In the genomic region with DNA sequence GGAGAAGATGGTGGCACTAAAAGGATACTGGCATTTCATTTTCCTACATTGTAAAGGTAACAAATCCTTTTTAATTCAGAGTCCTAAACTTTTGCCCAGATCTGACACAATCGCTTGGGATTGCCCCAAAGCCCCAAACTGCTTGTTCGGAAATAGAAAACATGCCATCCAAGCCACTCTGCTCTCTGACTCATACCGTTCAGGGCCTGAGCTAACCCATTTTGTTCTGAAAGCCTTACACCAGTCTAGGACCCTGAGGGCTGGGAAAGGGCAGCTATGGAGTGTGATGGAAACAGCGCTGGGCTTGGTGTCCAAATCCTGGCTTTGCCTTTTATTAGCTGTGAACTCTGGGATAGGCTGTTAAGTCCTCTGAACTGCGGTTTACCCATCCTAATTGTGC, we compare ENCODE assay signal across 17 cellular contexts.
DNase-seq lines count a peak whose midpoint lies in the region; ATAC-seq and TF ChIP-seq lines count a peak whose summit lies in the region.
"Had no signal": no experiment of that assay in that cellular context is flagged by ENCODE, and none has a peak within 500 bp of the region (broad histone marks: within the 10 kb centered on the region; RNA-seq: fewer than 3 reads in every experiment).

No MANE protein-coding gene starts in this region.

- H3K4me3 ChIP-seq in right cardiac atrium (ENCODE audit: low read length) (no peak overlapping the region), astrocyte of the spinal cord (ENCODE audit: low read depth, low read length) (no peak overlapping the region), mesenchymal stem cell (ENCODE audit: insufficient read depth in 1 of 2, low read depth in 1 of 2, low read length in 2 of 2) (no peak overlapping the region), aorta (ENCODE audit: low read length in 2 of 2) (no peak overlapping the region), SJCRH30 (no peak overlapping the region), upper lobe of left lung (no peak overlapping the region)
- H3K4me3 ChIP-seq: heart right ventricle, spleen had no signal

- no peak overlapping the region for H3K4me2 ChIP-seq in mesenchymal stem cell (ENCODE audit: low read length, poor library complexity, severe bottlenecking)
- H3K4me2 ChIP-seq: KMS-11 had no signal

- no peak overlapping the region for H4K91ac ChIP-seq in mesenchymal stem cell (ENCODE audit: low read length)

- H2BK12ac ChIP-seq in mesenchymal stem cell (ENCODE audit: low read length in 2 of 2): peak overlapping the region in 1 of 2 experiments; percentile 71

- H3K36me3 ChIP-seq in mesenchymal stem cell (ENCODE audit: control insufficient read depth in 1 of 2, insufficient read depth in 2 of 2, low read depth in 1 of 2, low read length in 2 of 2): no peaks in the 10 kb centered on the region
- H3K36me3 ChIP-seq in aorta (ENCODE audit: control insufficient read depth in 1 of 2, insufficient read depth in 2 of 2, low read length in 1 of 2): no peaks in the 10 kb centered on the region
- H3K36me3 ChIP-seq in SJCRH30: no peaks in the 10 kb centered on the region
- H3K36me3 ChIP-seq in upper lobe of left lung: no peaks in the 10 kb centered on the region
- H3K36me3 ChIP-seq: heart right ventricle, spleen had no signal

- intact Hi-C loops in right cardiac atrium (cut with DNase I): no loop called here
- intact Hi-C loops in Right ventricle myocardium superior (cut with DNase I): no loop called here
- intact Hi-C loops in aorta (cut with DNase I): loop anchor here (5.0 kb wide), 5 partner anchors 48 to 347 kb away; no protein-coding TSS in a partner anchor

- no peak overlapping the region for H3K23ac ChIP-seq in mesenchymal stem cell (ENCODE audit: low read length in 2 of 2)

- no peak overlapping the region for H3K14ac ChIP-seq in mesenchymal stem cell (ENCODE audit: low read length in 2 of 2)

- in situ Hi-C loops in astrocyte of the spinal cord (cut with HindIII; ENCODE audit: low sequenced_read_pairs): no loop called here

- DNase-seq in right cardiac atrium: no peak
- DNase-seq in Right ventricle myocardium superior: no peak
- peak; percentile 90 for DNase-seq in astrocyte of the spinal cord (ENCODE audit: low read depth, low spot score)
- DNase-seq in mesenchymal stem cell: no peak
- DNase-seq in aorta: peak in 1 of 2 donors; percentile 46
- DNase-seq in SJCRH30: no peak
- no peak for DNase-seq in upper lobe of left lung
- DNase-seq in pons (ENCODE audit: low spot score): no peak
- DNase-seq: activated CD4-positive, alpha-beta memory T cell treated with anti-CD3 and anti-CD28 coated beads for 36 hours; effector memory CD4-positive, alpha-beta T cell; heart right ventricle; NCI-H1694; NCI-H524; SHP77; spleen had no signal

- peak overlapping the region; percentile 74 for H3K9ac ChIP-seq in mesenchymal stem cell (ENCODE audit: low read length)
- H3K9ac ChIP-seq: KMS-11 had no signal

- no peak overlapping the region for H3K4ac ChIP-seq in mesenchymal stem cell (ENCODE audit: low read depth in 1 of 2, low read length in 2 of 2)

- H2BK15ac ChIP-seq in mesenchymal stem cell (ENCODE audit: low read depth, poor library complexity, severe bottlenecking): no peak overlapping the region

- no peak overlapping the region for H4K8ac ChIP-seq in mesenchymal stem cell (ENCODE audit: low read length)

- H2AFZ ChIP-seq in mesenchymal stem cell (ENCODE audit: low read depth, low read length): no peak overlapping the region

- peak overlapping the region; percentile 34 for H3K27ac ChIP-seq in right cardiac atrium (ENCODE audit: low read length)
- H3K27ac ChIP-seq in mesenchymal stem cell (ENCODE audit: low read length, poor library complexity, severe bottlenecking): peak overlapping the region; percentile 37
- peak overlapping the region; percentile 90 to 95 for H3K27ac ChIP-seq in aorta (ENCODE audit: low read depth in 1 of 2, low read length in 2 of 2)
- no peak overlapping the region for H3K27ac ChIP-seq in SJCRH30
- H3K27ac ChIP-seq in upper lobe of left lung: no peak overlapping the region
- H3K27ac ChIP-seq: KMS-11 had no signal

- H3K4me1 ChIP-seq in right cardiac atrium (ENCODE audit: control insufficient read depth, insufficient read depth, low read length) (peaks cover 9% of the 10 kb centered on the region), mesenchymal stem cell (ENCODE audit: control insufficient read depth, insufficient read depth, low read depth, low read length) (peaks cover 7% of the 10 kb centered on the region), aorta (ENCODE audit: control insufficient read depth in 1 of 2, insufficient read depth in 2 of 2, low read length in 2 of 2) (peaks cover 13 to 23% of the 10 kb centered on the region in 2 donors), SJCRH30 (peaks cover 20% of the 10 kb centered on the region), upper lobe of left lung (peaks cover 0 to 19% (median 10%) of the 10 kb centered on the region in 4 donors)

- no peaks in the 10 kb centered on the region for H3K9me3 ChIP-seq in right cardiac atrium (ENCODE audit: control insufficient read depth, low read length)
- H3K9me3 ChIP-seq in mesenchymal stem cell (ENCODE audit: control insufficient read depth, low read length): no peaks in the 10 kb centered on the region
- no peaks in the 10 kb centered on the region for H3K9me3 ChIP-seq in aorta (ENCODE audit: control insufficient read depth, low read length)
- H3K9me3 ChIP-seq in SJCRH30 (replicated peaks): no peaks in the 10 kb centered on the region
- no peaks in the 10 kb centered on the region for H3K9me3 ChIP-seq in upper lobe of left lung
- H3K9me3 ChIP-seq: heart right ventricle, spleen had no signal

- no peak for TF ChIP-seq CTCF in astrocyte of the spinal cord (IDR thresholded peaks at IDR 0.05; ENCODE audit: low read depth, low read length)
- no peak for TF ChIP-seq CTCF in upper lobe of left lung (IDR thresholded peaks at IDR 0.05)

- ATAC-seq in right cardiac atrium: no peak
- no peak for ATAC-seq in Right ventricle myocardium superior (ENCODE audit: poor library complexity)
- peak; percentile 65 for ATAC-seq in aorta (ENCODE audit: low FRiP score)
- no peak for ATAC-seq in upper lobe of left lung (ENCODE audit: low FRiP score in 2 of 2)
- ATAC-seq: left lobe of liver had no signal

- 85% methylated on average over 5 of the region's 5 CpGs for WGBS in right cardiac atrium
- 80% methylated on average over 5 of the region's 5 CpGs for WGBS in mesenchymal stem cell
- WGBS in aorta, 2 donors: 25 to 26% methylated on average over 5 of the region's 5 CpGs
- 88 to 92% methylated on average over 5 of the region's 5 CpGs for WGBS in upper lobe of left lung, 2 donors

- no peak for TF ChIP-seq EP300 in upper lobe of left lung (IDR thresholded peaks at IDR 0.05)

- no peak overlapping the region for H2BK120ac ChIP-seq in mesenchymal stem cell (ENCODE audit: low read depth, low read length)

- no peak overlapping the region for H2BK5ac ChIP-seq in mesenchymal stem cell (ENCODE audit: low read depth, low read length, poor library complexity, severe bottlenecking)

- H3K27me3 ChIP-seq in right cardiac atrium (ENCODE audit: control insufficient read depth, insufficient read depth) (no peaks in the 10 kb centered on the region), mesenchymal stem cell (ENCODE audit: control insufficient read depth in 1 of 2, insufficient read depth in 1 of 2, low read length in 2 of 2) (no peaks in the 10 kb centered on the region), aorta (ENCODE audit: control insufficient read depth in 1 of 2, insufficient read depth in 2 of 2, low read length in 1 of 2) (no peaks in the 10 kb centered on the region), SJCRH30 (no peaks in the 10 kb centered on the region), upper lobe of left lung (no peaks in the 10 kb centered on the region)
- H3K27me3 ChIP-seq: heart right ventricle, spleen had no signal

- peak overlapping the region; percentile 61 for H2AK5ac ChIP-seq in mesenchymal stem cell (ENCODE audit: low read length, severe bottlenecking)

- H3K79me1 ChIP-seq in mesenchymal stem cell (replicated peaks; ENCODE audit: low read length, poor library complexity, severe bottlenecking): peaks cover 3% of the 10 kb centered on the region

- no peak for TF ChIP-seq POLR2A in upper lobe of left lung (IDR thresholded peaks at IDR 0.05)

- H3K18ac ChIP-seq in mesenchymal stem cell (ENCODE audit: low read depth in 1 of 2, low read length in 2 of 2): peak overlapping the region in 1 of 2 experiments; percentile 46

Comparison
In these comparisons a context has a peak if more than half of its experiments do, and no peak if none do; other contexts are left out.
1. H3K27ac ChIP-seq: peak in right cardiac atrium (single experiment), mesenchymal stem cell (single experiment) and aorta (2 of 2); none in SJCRH30 (single experiment) and upper lobe of left lung (0 of 4).
2. intact Hi-C loops: an anchor here in aorta (5.0 kb wide); none called in right cardiac atrium and Right ventricle myocardium superior.